In the genomic region with DNA sequence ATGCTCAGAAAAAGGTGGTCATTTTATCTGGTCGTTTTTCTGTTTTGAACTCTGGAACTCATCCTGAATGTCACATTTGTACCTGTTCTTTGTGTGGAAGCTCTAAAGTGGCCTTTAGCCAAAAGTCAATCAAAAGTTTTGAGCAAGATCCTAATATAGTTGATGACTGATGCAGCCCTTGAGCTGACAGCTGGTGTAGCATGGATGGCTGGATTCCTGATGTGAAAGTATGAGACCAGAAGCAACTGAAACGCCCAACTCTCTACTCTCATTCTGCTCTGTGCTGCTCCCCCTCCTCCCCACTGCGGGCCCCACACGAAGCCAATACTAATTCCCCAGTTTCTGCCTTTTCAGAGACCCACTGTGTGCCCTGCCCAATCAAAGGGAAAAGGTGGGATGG, we compare ENCODE assay signal across 13 cellular contexts. TPM values are rescaled to one million over a fixed set of nuclear protein-coding genes. Genes with fewer than 3 reads are reported as not detected.
"Had no signal": no experiment of that assay in that cellular context is flagged by ENCODE, and none has a peak within 500 bp of the region (broad histone marks: within the 10 kb centered on the region; RNA-seq: fewer than 3 reads in every experiment).

No MANE protein-coding gene starts in this region.

- H3K36me3 ChIP-seq: tibial nerve had no signal

- ATAC-seq: natural killer cell treated with Interleukin-12 subunit alpha and Interleukin-12 subunit beta and Interleukin-15 and Interleukin-18, amount 100 ng/mL, for 72 hours; stimulated activated effector memory CD8-positive, alpha-beta T cell treated with anti-CD3 and anti-CD28 coated beads, Interleukin-12 subunit alpha, Interleukin-12 subunit beta, amount 100 ng/mL, for 72 hours had no signal

- H3K27me3 ChIP-seq: tibial nerve had no signal

- DNase-seq: activated CD4-positive, alpha-beta T cell treated with anti-CD3 and anti-CD28 coated beads for 48 hours; activated effector memory CD4-positive, alpha-beta T cell treated with Interleukin-2 at 50 U/mL for 16 hours; cerebellar nuclear complex; dermis blood vessel endothelial cell; endodermal cell; erythroblast had no signal

- H3K4me3 ChIP-seq: mucosa of descending colon, smooth muscle cell, tibial nerve had no signal

- H3K9me3 ChIP-seq: mucosa of descending colon, tibial nerve had no signal

RNA-seq across cellular contexts. Expression of a gene that starts 10.3 kb away (rescaled TPM):
- total RNA-seq: activated CD8-positive, alpha-beta memory T cell treated with anti-CD3 and anti-CD28 coated beads for 36 hours; dermis blood vessel endothelial cell; natural killer cell treated with Interleukin-12 subunit alpha and Interleukin-12 subunit beta and Interleukin-15 and Interleukin-18, amount 100 ng/mL, for 72 hours; omental fat pad; smooth muscle cell had no signal

RNA-seq across cellular contexts. Expression of a gene that starts 37.7 kb away (rescaled TPM):
- total RNA-seq: activated CD8-positive, alpha-beta memory T cell treated with anti-CD3 and anti-CD28 coated beads for 36 hours; dermis blood vessel endothelial cell; endodermal cell; omental fat pad; smooth muscle cell had no signal
